ENCODE assay signal across 21 cellular contexts in the genomic region with DNA sequence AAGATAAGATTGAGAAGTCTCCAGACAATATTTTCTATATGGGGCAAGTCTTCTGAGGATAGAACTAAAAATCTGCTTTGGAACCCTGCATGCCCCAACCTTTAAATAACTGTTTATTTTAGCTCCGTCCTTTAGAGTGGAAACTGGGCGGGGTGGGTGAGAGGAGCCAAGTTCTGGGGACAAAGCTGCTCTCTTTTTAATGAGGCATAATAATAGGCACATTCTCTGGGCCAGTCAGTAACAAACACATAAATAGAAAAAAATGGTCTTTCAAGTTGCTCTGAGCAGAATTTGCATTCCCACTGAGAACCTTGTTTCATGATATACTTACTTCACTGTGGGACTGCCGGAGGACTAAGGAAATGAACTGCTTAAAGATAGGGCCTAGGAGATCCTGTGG. TPM values are rescaled to one million over a fixed set of nuclear protein-coding genes. Genes with fewer than 3 reads are reported as not detected.
DNase-seq lines count a peak whose midpoint lies in the region; ATAC-seq, FAIRE-seq and TF ChIP-seq lines count a peak whose summit lies in the region.
"Had no signal": no experiment of that assay in that cellular context is flagged by ENCODE, and none has a peak within 500 bp of the region (broad histone marks: within the 10 kb centered on the region; RNA-seq: fewer than 3 reads in every experiment).

No MANE protein-coding gene starts in this region.

- 17% methylated on average over 3 of the region's 3 CpGs for WGBS in prostate gland
- 69 to 76% methylated on average over 3 of the region's 3 CpGs for WGBS in pancreas, 2 donors

- in situ Hi-C loops in G401 (cut with HindIII; ENCODE audit: low sequenced_read_pairs): no loop called here

- intact Hi-C loops in left ventricle myocardium superior (cut with micrococcal nuclease): no loop called here
- intact Hi-C loops in prostate gland (cut with DNase I): no loop called here
- intact Hi-C loops in pancreas (cut with DNase I): no loop called here

- peak overlapping the region; percentile 48 for H3K27ac ChIP-seq in caudate nucleus (ENCODE audit: low read depth, low read length)
- no peak overlapping the region for H3K27ac ChIP-seq in prostate gland
- no peak overlapping the region for H3K27ac ChIP-seq in pancreas
- H3K27ac ChIP-seq: thoracic aorta had no signal

- H3K27me3 ChIP-seq in prostate gland (replicated peaks; ENCODE audit: insufficient read depth): no peaks in the 10 kb centered on the region
- H3K27me3 ChIP-seq in pancreas: no peaks in the 10 kb centered on the region

- TF ChIP-seq CTCF in prostate gland (IDR thresholded peaks at IDR 0.05) (no peak), pancreas (IDR thresholded peaks at IDR 0.05) (no peak)

- no peak overlapping the region for H3K4me3 ChIP-seq in prostate gland
- no peak overlapping the region for H3K4me3 ChIP-seq in pancreas
- H3K4me3 ChIP-seq: thoracic aorta had no signal

- H3K4me1 ChIP-seq in prostate gland (replicated peaks) (no peaks in the 10 kb centered on the region), pancreas (no peaks in the 10 kb centered on the region)

- ATAC-seq in left ventricle myocardium superior: peak; percentile 95
- ATAC-seq in HG03520 (IDR thresholded peaks at IDR 0.05; ENCODE audit: unreplicated experiment): no peak
- ATAC-seq in HG03139 (IDR thresholded peaks at IDR 0.05; ENCODE audit: unreplicated experiment): no peak
- no peak for ATAC-seq in pancreas
- ATAC-seq: esophagus mucosa; naive thymus-derived CD4-positive, alpha-beta T cell; Panc1 had no signal

- H3K9me3 ChIP-seq in prostate gland: no peaks in the 10 kb centered on the region
- no peaks in the 10 kb centered on the region for H3K9me3 ChIP-seq in pancreas
- H3K9me3 ChIP-seq: thoracic aorta had no signal

- DNase-seq in G401 (ENCODE audit: low spot score) (peak; percentile 9), caudate nucleus (lab: John Stamatoyannopoulos, UW) (peak in 39 of 61 donors; percentile 8 to 80 (median 43)), left ventricle myocardium superior (peak; percentile 50), prostate gland (ENCODE audit: low spot score) (peak; percentile 43), NCI-H345 treated with DMSO at 0.1 percent for 48 hours (lab: John Stamatoyannopoulos, UW; ENCODE audit: unreplicated experiment) (no peak), pancreas (no peak)
- DNase-seq: activated naive CD8-positive, alpha-beta T cell treated with anti-CD3 and anti-CD28 coated beads, Interleukin-2, amount 10 ng/mL, durations not matched to agents 7 days and 5 days; CD4-positive, CD25-positive, alpha-beta regulatory T cell; effector CD4-positive, alpha-beta T cell; H9; naive thymus-derived CD4-positive, alpha-beta T cell; NCI-H1105 treated with DMSO at 0.1 percent for 48 hours; NCI-H2107; NCI-H526 treated with DMSO at 0.1 percent for 48 hours; stimulated activated CD4-positive, alpha-beta T cell treated with anti-CD3 and anti-CD28 coated beads, Interleukin-12 subunit alpha, Interleukin-12 subunit beta, amount 100 ng/mL, for 4 hours had no signal

- no peak for FAIRE-seq in pancreas (lab: Jason Lieb, UNC)
- FAIRE-seq: islet of Langerhans had no signal

- no peaks in the 10 kb centered on the region for H3K36me3 ChIP-seq in prostate gland
- H3K36me3 ChIP-seq in pancreas: peaks cover 0 to 10% (median 0%) of the 10 kb centered on the region in 3 donors

- no peak for TF ChIP-seq POLR2A in prostate gland (IDR thresholded peaks at IDR 0.05)

RNA-seq across cellular contexts. Expression of a gene that starts 51.6 kb away (rescaled TPM):
- total RNA-seq in G401 (2014; rRNA removed; shearing (Covaris generic)): 12.9 and 16.8 TPM in 2 replicates
- total RNA-seq in left ventricle myocardium superior (9.0 TPM), prostate gland (10 to 100 TPM; 11.2 to 26.6 TPM), pancreas (10 to 100 TPM in 2 of 6 donors, 1 to 10 TPM in 4; 4.4 to 13.9 (median 7.4) TPM)
- 10 to 100 TPM in 1 of 2 donors, 1 to 10 TPM in 1; 8.7 to 12.5 TPM for polyA plus RNA-seq in pancreas

RNA-seq across cellular contexts. Expression of a gene that starts 51.6 kb away (rescaled TPM):
- total RNA-seq in G401 (2014; rRNA removed; shearing (Covaris generic)): 5.6 and 6.6 TPM in 2 replicates
- total RNA-seq in left ventricle myocardium superior: 6.5 TPM
- total RNA-seq in prostate gland: 10 to 100 TPM; 26.0 to 42.2 TPM
- 10 to 100 TPM in 4 of 6 donors, 1 to 10 TPM in 2; 6.7 to 15.5 (median 10.4) TPM for total RNA-seq in pancreas
- 10 to 100 TPM; 15.1 TPM for polyA plus RNA-seq in pancreas

Comparison
In these comparisons a context has a peak if more than half of its experiments do, and no peak if none do; other contexts are left out.
1. DNase-seq: peak in G401 (single experiment), caudate nucleus (39 of 61), left ventricle myocardium superior (single experiment) and prostate gland (single experiment); none in NCI-H345 treated with DMSO at 0.1 percent for 48 hours (single experiment) and pancreas (0 of 6).